Comparison of ENCODE assay signal across 21 cellular contexts in genomic region chr5:59259238-59259637, GRCh38.
"Had no signal": no experiment of that assay in that cellular context is flagged by ENCODE, and none has a peak within 500 bp of the region (broad histone marks: within the 10 kb centered on the region; RNA-seq: fewer than 3 reads in every experiment).

No MANE protein-coding gene starts in this region.

- H3K4me1 ChIP-seq: colonic mucosa, parathyroid adenoma, suprapubic skin had no signal

- H3K27me3 ChIP-seq: brain microvascular endothelial cell, colonic mucosa, heart right ventricle, suprapubic skin, upper lobe of left lung had no signal

- H3K4me3 ChIP-seq: colonic mucosa, heart right ventricle, suprapubic skin, upper lobe of left lung had no signal

- H3K27ac Mint-ChIP-seq: activated CD4-positive, alpha-beta T cell treated with anti-CD3 and anti-CD28 coated beads, Interleukin-2, amount 10 ng/mL, durations not matched to agents 7 days and 5 days; activated naive CD4-positive, alpha-beta T cell treated with anti-CD3 and anti-CD28 coated beads, Interleukin-2, amount 10 ng/mL, durations not matched to agents 7 days and 5 days; activated naive CD8-positive, alpha-beta T cell treated with anti-CD3 and anti-CD28 coated beads, Interleukin-2, amount 50 U/mL, for 24 hours; endodermal cell; naive thymus-derived CD4-positive, alpha-beta T cell; stimulated activated naive CD8-positive, alpha-beta T cell treated with anti-CD3 and anti-CD28 coated beads, Interleukin-15, Interleukin-2, amounts not matched to agents 100 ng/mL and 50 ng/mL, for 24 hours; T-helper 1 cell treated with Interleukin-12 subunit alpha and Interleukin-12 subunit beta and Interleukin-4 antibody, amounts not matched to agents 30 μg/mL and 1 μg/mL, for 36 hours had no signal

- H3K9me3 ChIP-seq: colonic mucosa, heart right ventricle, suprapubic skin, upper lobe of left lung had no signal

- H3K9ac ChIP-seq: parathyroid adenoma had no signal

- H3K27ac ChIP-seq: brain microvascular endothelial cell, colonic mucosa, heart right ventricle, parathyroid adenoma, suprapubic skin, upper lobe of left lung had no signal

- H3K9me3 Mint-ChIP-seq: activated CD4-positive, alpha-beta T cell treated with anti-CD3 and anti-CD28 coated beads, Interleukin-2, amount 10 ng/mL, durations not matched to agents 7 days and 5 days; activated naive CD4-positive, alpha-beta T cell treated with anti-CD3 and anti-CD28 coated beads, Interleukin-2, amount 10 ng/mL, durations not matched to agents 7 days and 5 days; activated naive CD8-positive, alpha-beta T cell treated with anti-CD3 and anti-CD28 coated beads, Interleukin-2, amount 50 U/mL, for 24 hours; endodermal cell; naive thymus-derived CD4-positive, alpha-beta T cell; stimulated activated naive CD8-positive, alpha-beta T cell treated with anti-CD3 and anti-CD28 coated beads, Interleukin-15, Interleukin-2, amounts not matched to agents 100 ng/mL and 50 ng/mL, for 24 hours; T-helper 1 cell treated with Interleukin-12 subunit alpha and Interleukin-12 subunit beta and Interleukin-4 antibody, amounts not matched to agents 30 μg/mL and 1 μg/mL, for 36 hours had no signal

- H3K4me1 Mint-ChIP-seq: activated CD4-positive, alpha-beta T cell treated with anti-CD3 and anti-CD28 coated beads, Interleukin-2, amount 10 ng/mL, durations not matched to agents 7 days and 5 days; activated naive CD4-positive, alpha-beta T cell treated with anti-CD3 and anti-CD28 coated beads, Interleukin-2, amount 10 ng/mL, durations not matched to agents 7 days and 5 days; activated naive CD8-positive, alpha-beta T cell treated with anti-CD3 and anti-CD28 coated beads, Interleukin-2, amount 50 U/mL, for 24 hours; naive thymus-derived CD4-positive, alpha-beta T cell had no signal

- H3K36me3 ChIP-seq: brain microvascular endothelial cell, colonic mucosa, heart right ventricle, suprapubic skin, upper lobe of left lung had no signal

- H3K27me3 Mint-ChIP-seq: activated naive CD4-positive, alpha-beta T cell treated with anti-CD3 and anti-CD28 coated beads, Interleukin-2, amount 10 ng/mL, durations not matched to agents 7 days and 5 days had no signal

- DNase-seq: activated CD4-positive, alpha-beta T cell treated with anti-CD3 and anti-CD28 coated beads, Interleukin-2, amount 10 ng/mL, durations not matched to agents 7 days and 5 days; activated CD8-positive, alpha-beta memory T cell treated with anti-CD3 and anti-CD28 coated beads, Interleukin-2, amount 50 U/mL, for 4 hours; activated effector memory CD4-positive, alpha-beta T cell treated with Interleukin-2 at 50 U/mL for 16 hours; activated naive CD4-positive, alpha-beta T cell treated with anti-CD3 and anti-CD28 coated beads, Interleukin-2, amount 10 ng/mL, durations not matched to agents 7 days and 5 days; activated naive CD8-positive, alpha-beta T cell treated with anti-CD3 and anti-CD28 coated beads, Interleukin-2, amount 50 U/mL, for 24 hours; activated T-cell treated with anti-CD3 and anti-CD28 coated beads, Interleukin-2, amount 50 U/mL, for 4 hours; anterior cingulate cortex; brain microvascular endothelial cell; central memory CD4-positive, alpha-beta T cell; colonic mucosa; endodermal cell; heart right ventricle; left ventricle myocardium superior; naive thymus-derived CD4-positive, alpha-beta T cell; retina; upper lobe of left lung had no signal

- ATAC-seq: activated CD4-positive, CD25-positive, alpha-beta regulatory T cell treated with anti-CD3 and anti-CD28 coated beads, Interleukin-2, amount 50 U/mL, for 24 hours; activated naive CD8-positive, alpha-beta T cell treated with anti-CD3 and anti-CD28 coated beads, Interleukin-2, amount 50 U/mL, for 24 hours; activated T-cell treated with anti-CD3 and anti-CD28 coated beads, Interleukin-2, amount 50 U/mL, for 4 hours; heart right ventricle; left ventricle myocardium superior; naive thymus-derived CD4-positive, alpha-beta T cell had no signal

- H3K36me3 Mint-ChIP-seq: activated naive CD4-positive, alpha-beta T cell treated with anti-CD3 and anti-CD28 coated beads, Interleukin-2, amount 10 ng/mL, durations not matched to agents 7 days and 5 days; naive thymus-derived CD4-positive, alpha-beta T cell had no signal

- H3K4me3 Mint-ChIP-seq: activated CD4-positive, alpha-beta T cell treated with anti-CD3 and anti-CD28 coated beads, Interleukin-2, amount 10 ng/mL, durations not matched to agents 7 days and 5 days; activated naive CD4-positive, alpha-beta T cell treated with anti-CD3 and anti-CD28 coated beads, Interleukin-2, amount 10 ng/mL, durations not matched to agents 7 days and 5 days; activated naive CD8-positive, alpha-beta T cell treated with anti-CD3 and anti-CD28 coated beads, Interleukin-2, amount 50 U/mL, for 24 hours; activated T-cell treated with anti-CD3 and anti-CD28 coated beads, Interleukin-2, amount 50 U/mL, for 4 hours; endodermal cell; naive thymus-derived CD4-positive, alpha-beta T cell; stimulated activated naive CD8-positive, alpha-beta T cell treated with anti-CD3 and anti-CD28 coated beads, Interleukin-15, Interleukin-2, amounts not matched to agents 100 ng/mL and 50 ng/mL, for 24 hours; T-helper 1 cell treated with Interleukin-12 subunit alpha and Interleukin-12 subunit beta and Interleukin-4 antibody, amounts not matched to agents 30 μg/mL and 1 μg/mL, for 36 hours had no signal
